39 cellular contexts compared by ENCODE assay signal in genomic region chr16:8184854-8185253, GRCh38.
"Had no signal": no experiment of that assay in that cellular context is flagged by ENCODE, and none has a peak within 500 bp of the region (broad histone marks: within the 10 kb centered on the region; RNA-seq: fewer than 3 reads in every experiment).

No MANE protein-coding gene starts in this region.

- H3K4me3 Mint-ChIP-seq: activated naive CD4-positive, alpha-beta T cell treated with anti-CD3 and anti-CD28 coated beads for 36 hours; activated naive CD4-positive, alpha-beta T cell treated with anti-CD3 and anti-CD28 coated beads, Interleukin-2, amount 10 ng/mL, durations not matched to agents 7 days and 5 days; activated naive CD4-positive, alpha-beta T cell treated with anti-CD3 and anti-CD28 coated beads, Interleukin-2, amount 50 U/mL, for 24 hours; activated naive CD8-positive, alpha-beta T cell; activated naive CD8-positive, alpha-beta T cell treated with anti-CD3 and anti-CD28 coated beads for 36 hours; activated naive CD8-positive, alpha-beta T cell treated with anti-CD3 and anti-CD28 coated beads, Interleukin-2, amount 10 ng/mL, durations not matched to agents 7 days and 5 days; activated naive CD8-positive, alpha-beta T cell treated with anti-CD3 and anti-CD28 coated beads, Interleukin-2, amount 50 U/mL, for 24 hours; activated T-cell treated with anti-CD3 and anti-CD28 coated beads, Interleukin-2, amount 50 U/mL, for 24 hours; activated T-cell treated with anti-CD3 and anti-CD28 coated beads, Interleukin-2, amount 50 U/mL, for 4 hours; activated T-cell treated with anti-CD3 and anti-CD28 coated beads, Interleukin-2, amount 50 U/mL, for 72 hours; activated T-helper 1 cell treated with anti-CD3 and anti-CD28 coated beads, Interleukin-12 subunit alpha, Interleukin-12 subunit beta, Interleukin-2, Interleukin-4 antibody, amounts not matched to agents 30 ng/mL and 10 ng/mL and 1 ng/mL, durations not matched to agents 14 hours and 24 hours and 36 hours; activated T-helper 17 cell treated with anti-CD3 and anti-CD28 coated beads, Interleukin-2, amount 50 U/mL, for 72 hours; brain; central memory CD8-positive, alpha-beta T cell had no signal

- H3K4me3 ChIP-seq: adrenal gland, ascending aorta, body of pancreas, breast epithelium, cardiac muscle cell had no signal

- H3K36me3 Mint-ChIP-seq: activated naive CD4-positive, alpha-beta T cell treated with anti-CD3 and anti-CD28 coated beads, Interleukin-2, amount 10 ng/mL, durations not matched to agents 7 days and 5 days; activated naive CD4-positive, alpha-beta T cell treated with anti-CD3 and anti-CD28 coated beads, Interleukin-2, amount 50 U/mL, for 24 hours; activated naive CD4-positive, alpha-beta T cell treated with anti-CD3 and anti-CD28 coated beads, Interleukin-2, amount 50 U/mL, for 72 hours; activated naive CD8-positive, alpha-beta T cell; activated naive CD8-positive, alpha-beta T cell treated with anti-CD3 and anti-CD28 coated beads for 36 hours; activated naive CD8-positive, alpha-beta T cell treated with anti-CD3 and anti-CD28 coated beads, Interleukin-2, amount 10 ng/mL, durations not matched to agents 7 days and 5 days; brain had no signal

- H3K27me3 Mint-ChIP-seq: activated naive CD4-positive, alpha-beta T cell treated with anti-CD3 and anti-CD28 coated beads, Interleukin-2, amount 10 ng/mL, durations not matched to agents 7 days and 5 days; activated naive CD4-positive, alpha-beta T cell treated with anti-CD3 and anti-CD28 coated beads, Interleukin-2, amount 50 U/mL, for 24 hours; activated naive CD8-positive, alpha-beta T cell treated with anti-CD3 and anti-CD28 coated beads for 36 hours; activated naive CD8-positive, alpha-beta T cell treated with anti-CD3 and anti-CD28 coated beads, Interleukin-2, amount 10 ng/mL, durations not matched to agents 7 days and 5 days; activated T-cell treated with anti-CD3 and anti-CD28 coated beads, Interleukin-2, amount 50 U/mL, for 24 hours; activated T-helper 17 cell treated with anti-CD3 and anti-CD28 coated beads, Interleukin-2, amount 50 U/mL, for 72 hours; central memory CD8-positive, alpha-beta T cell had no signal

- ATAC-seq: activated naive CD4-positive, alpha-beta T cell treated with anti-CD3 and anti-CD28 coated beads, Interleukin-2, amount 50 U/mL, for 72 hours; activated naive CD8-positive, alpha-beta T cell treated with anti-CD3 and anti-CD28 coated beads, Interleukin-2, amount 50 U/mL, for 24 hours; activated T-cell treated with anti-CD3 and anti-CD28 coated beads, Interleukin-2, amount 50 U/mL, for 4 hours; activated T-cell treated with anti-CD3 and anti-CD28 coated beads, Interleukin-2, amount 50 U/mL, for 72 hours; activated T-helper 17 cell treated with anti-CD3 and anti-CD28 coated beads, Interleukin-2, amount 50 U/mL, for 72 hours; body of pancreas had no signal

- H3K4me1 ChIP-seq: adrenal gland, ascending aorta, body of pancreas, breast epithelium had no signal

- FAIRE-seq: astrocyte, bronchial epithelial cell had no signal

- H3K27ac Mint-ChIP-seq: activated naive CD4-positive, alpha-beta T cell treated with anti-CD3 and anti-CD28 coated beads for 36 hours; activated naive CD4-positive, alpha-beta T cell treated with anti-CD3 and anti-CD28 coated beads, Interleukin-2, amount 10 ng/mL, durations not matched to agents 7 days and 5 days; activated naive CD4-positive, alpha-beta T cell treated with anti-CD3 and anti-CD28 coated beads, Interleukin-2, amount 50 U/mL, for 24 hours; activated naive CD4-positive, alpha-beta T cell treated with anti-CD3 and anti-CD28 coated beads, Interleukin-2, amount 50 U/mL, for 72 hours; activated naive CD8-positive, alpha-beta T cell; activated naive CD8-positive, alpha-beta T cell treated with anti-CD3 and anti-CD28 coated beads for 36 hours; activated naive CD8-positive, alpha-beta T cell treated with anti-CD3 and anti-CD28 coated beads, Interleukin-2, amount 10 ng/mL, durations not matched to agents 7 days and 5 days; activated naive CD8-positive, alpha-beta T cell treated with anti-CD3 and anti-CD28 coated beads, Interleukin-2, amount 50 U/mL, for 24 hours; activated T-cell treated with anti-CD3 and anti-CD28 coated beads, Interleukin-2, amount 50 U/mL, for 24 hours; activated T-cell treated with anti-CD3 and anti-CD28 coated beads, Interleukin-2, amount 50 U/mL, for 72 hours; activated T-helper 1 cell treated with anti-CD3 and anti-CD28 coated beads, Interleukin-12 subunit alpha, Interleukin-12 subunit beta, Interleukin-2, Interleukin-4 antibody, amounts not matched to agents 30 ng/mL and 10 ng/mL and 1 ng/mL, durations not matched to agents 14 hours and 24 hours and 36 hours; activated T-helper 17 cell treated with anti-CD3 and anti-CD28 coated beads, Interleukin-2, amount 50 U/mL, for 72 hours; activated T-helper 2 cell treated with anti-CD3 and anti-CD28 coated beads, Interferon-gamma antibody, Interleukin-2, Interleukin-4, amounts not matched to agents 10 μg/mL and 5 μg/mL and 100 μg/mL, durations not matched to agents 14 hours and 24 hours and 36 hours; brain had no signal

- H3K9me3 ChIP-seq: adrenal gland, ascending aorta, body of pancreas, breast epithelium had no signal

- H3K4me1 Mint-ChIP-seq: activated naive CD4-positive, alpha-beta T cell treated with anti-CD3 and anti-CD28 coated beads, Interleukin-2, amount 10 ng/mL, durations not matched to agents 7 days and 5 days; activated naive CD4-positive, alpha-beta T cell treated with anti-CD3 and anti-CD28 coated beads, Interleukin-2, amount 50 U/mL, for 24 hours; activated naive CD8-positive, alpha-beta T cell treated with anti-CD3 and anti-CD28 coated beads for 36 hours; activated naive CD8-positive, alpha-beta T cell treated with anti-CD3 and anti-CD28 coated beads, Interleukin-2, amount 10 ng/mL, durations not matched to agents 7 days and 5 days; activated naive CD8-positive, alpha-beta T cell treated with anti-CD3 and anti-CD28 coated beads, Interleukin-2, amount 50 U/mL, for 24 hours; activated T-helper 17 cell treated with anti-CD3 and anti-CD28 coated beads, Interleukin-2, amount 50 U/mL, for 72 hours; central memory CD8-positive, alpha-beta T cell had no signal

- H3K27ac ChIP-seq: adrenal gland, ascending aorta, body of pancreas, brain microvascular endothelial cell, breast epithelium, cardiac muscle cell had no signal

- H3K27me3 ChIP-seq: adrenal gland, ascending aorta, body of pancreas, brain microvascular endothelial cell, breast epithelium, cardiac muscle cell had no signal

- H3K36me3 ChIP-seq: adrenal gland, ascending aorta, brain microvascular endothelial cell, breast epithelium, cardiac muscle cell had no signal

- DNase-seq: activated effector memory CD4-positive, alpha-beta T cell treated with anti-CD3 and anti-CD28 coated beads, Interleukin-2, amount 50 U/mL, for 16 hours; activated effector memory CD4-positive, alpha-beta T cell treated with Interleukin-2 at 50 U/mL for 16 hours; activated gamma-delta T cell; activated gamma-delta T cell treated with Interleukin-2 at 50 U/mL for 16 hours; activated naive CD4-positive, alpha-beta T cell; activated naive CD4-positive, alpha-beta T cell treated with anti-CD3 and anti-CD28 coated beads for 36 hours; activated naive CD4-positive, alpha-beta T cell treated with anti-CD3 and anti-CD28 coated beads, Interleukin-2, amount 10 ng/mL, durations not matched to agents 7 days and 5 days; activated naive CD4-positive, alpha-beta T cell treated with anti-CD3 and anti-CD28 coated beads, Interleukin-2, amount 50 U/mL, for 16 hours; activated naive CD4-positive, alpha-beta T cell treated with Interleukin-2 at 50 U/mL for 16 hours; activated naive CD8-positive, alpha-beta T cell treated with anti-CD3 and anti-CD28 coated beads for 36 hours; activated naive CD8-positive, alpha-beta T cell treated with anti-CD3 and anti-CD28 coated beads, Interleukin-2, amount 10 ng/mL, durations not matched to agents 7 days and 5 days; activated naive CD8-positive, alpha-beta T cell treated with anti-CD3 and anti-CD28 coated beads, Interleukin-2, amount 50 U/mL, for 24 hours; activated T-cell treated with anti-CD3 and anti-CD28 coated beads, Interleukin-2, amount 50 U/mL, for 24 hours; activated T-cell treated with anti-CD3 and anti-CD28 coated beads, Interleukin-2, amount 50 U/mL, for 4 hours; activated T-cell treated with anti-CD3 and anti-CD28 coated beads, Interleukin-2, amount 50 U/mL, for 48 hours; activated T-cell treated with anti-CD3 and anti-CD28 coated beads, Interleukin-2, amount 50 U/mL, for 72 hours; adrenal gland; amniotic stem cell; amygdala; anterior cingulate cortex; aorta; body of pancreas; brain microvascular endothelial cell; caudate nucleus; central memory CD4-positive, alpha-beta T cell; cerebellar nuclear complex had no signal
